ENCODE assay signal across 15 cellular contexts in the genomic region with DNA sequence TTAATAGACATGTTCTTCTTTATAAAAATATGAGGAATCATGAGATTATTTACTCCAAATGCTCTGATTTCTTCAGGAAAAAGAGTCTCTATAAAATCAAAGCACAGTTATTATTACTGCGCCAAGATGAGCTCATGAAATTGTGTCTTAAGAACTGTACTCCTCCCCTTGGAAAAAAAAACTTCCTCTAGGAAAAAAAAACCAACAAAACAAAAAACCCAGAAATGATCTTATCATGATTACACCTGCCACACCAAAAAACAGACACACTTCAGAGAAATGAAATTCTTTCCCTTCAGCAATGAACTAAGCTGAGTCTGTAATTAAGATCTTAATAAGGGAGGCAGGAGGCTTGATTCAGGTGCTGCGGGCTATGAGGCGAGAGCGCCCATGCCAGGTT. TPM values are rescaled to one million over a fixed set of nuclear protein-coding genes. Genes with fewer than 3 reads are reported as not detected.
DNase-seq lines count a peak whose midpoint lies in the region; ATAC-seq and TF ChIP-seq lines count a peak whose summit lies in the region.
"Had no signal": no experiment of that assay in that cellular context is flagged by ENCODE, and none has a peak within 500 bp of the region (broad histone marks: within the 10 kb centered on the region; RNA-seq: fewer than 3 reads in every experiment).

No MANE protein-coding gene starts in this region.

- TF ChIP-seq POLR2A in upper lobe of left lung (IDR thresholded peaks at IDR 0.05), result no peak

- H3K9me3 ChIP-seq in heart right ventricle, result no peaks in the 10 kb centered on the region
- no peaks in the 10 kb centered on the region for H3K9me3 ChIP-seq in ascending aorta
- H3K9me3 ChIP-seq in lung (ENCODE audit: control insufficient read depth in 2 of 2, insufficient read depth in 1 of 2, low read length in 1 of 2), result no peaks in the 10 kb centered on the region
- no peaks in the 10 kb centered on the region for H3K9me3 ChIP-seq in upper lobe of left lung
- H3K9me3 ChIP-seq: colonic mucosa had no signal

- no peaks in the 10 kb centered on the region for H3K27me3 ChIP-seq in heart right ventricle
- H3K27me3 ChIP-seq in ascending aorta, result no peaks in the 10 kb centered on the region
- no peaks in the 10 kb centered on the region for H3K27me3 ChIP-seq in lung (ENCODE audit: control insufficient read depth, insufficient read depth)
- H3K27me3 ChIP-seq in upper lobe of left lung, result no peaks in the 10 kb centered on the region
- H3K27me3 ChIP-seq: colonic mucosa had no signal

- H3K27ac ChIP-seq in heart right ventricle (peak overlapping the region; percentile 31 to 90 (median 80)), ascending aorta (peak overlapping the region; percentile 44 to 91), lung (ENCODE audit: low read depth in 1 of 2, low read length in 1 of 2) (peak overlapping the region; percentile 46 to 80), upper lobe of left lung (peak overlapping the region; percentile 82 to 93 (median 92))
- H3K27ac ChIP-seq: colonic mucosa had no signal

- no peaks in the 10 kb centered on the region for H3K9me3 Mint-ChIP-seq in endothelial cell (ENCODE audit: unreplicated experiment)
- H3K9me3 Mint-ChIP-seq: neural crest cell had no signal

- peaks cover 10% of the 10 kb centered on the region for H3K27me3 Mint-ChIP-seq in endothelial cell (ENCODE audit: unreplicated experiment)

- no peaks in the 10 kb centered on the region for H3K36me3 Mint-ChIP-seq in endothelial cell (ENCODE audit: low read depth, unreplicated experiment)

- peaks cover 6 to 92% (median 83%) of the 10 kb centered on the region in 9 donors for H3K4me1 ChIP-seq in heart right ventricle
- H3K4me1 ChIP-seq in ascending aorta, result peaks cover 34 to 67% of the 10 kb centered on the region in 2 donors
- peaks cover 21 to 23% of the 10 kb centered on the region in 2 donors for H3K4me1 ChIP-seq in lung (ENCODE audit: control insufficient read depth in 2 of 2, insufficient read depth in 2 of 2, low read length in 2 of 2)
- peaks cover 79 to 85% (median 81%) of the 10 kb centered on the region in 4 donors for H3K4me1 ChIP-seq in upper lobe of left lung

- TF ChIP-seq EP300 in upper lobe of left lung (IDR thresholded peaks at IDR 0.05), result no peak

- 71 to 73% methylated on average over 4 of the region's 4 CpGs for WGBS in heart right ventricle, 2 donors
- 85 to 91% methylated on average over 4 of the region's 4 CpGs for WGBS in lung, 2 donors
- 76% methylated on average over 4 of the region's 4 CpGs for WGBS in upper lobe of left lung, 2 donors

- no peak for TF ChIP-seq CTCF in heart right ventricle (IDR thresholded peaks at IDR 0.05)
- no peak for TF ChIP-seq CTCF in ascending aorta (IDR thresholded peaks at IDR 0.05)
- TF ChIP-seq CTCF in lung (IDR thresholded peaks at IDR 0.05; ENCODE audit: control extremely low read depth, extremely low read depth), result no peak
- TF ChIP-seq CTCF in upper lobe of left lung (IDR thresholded peaks at IDR 0.05), result no peak
- no peak for TF ChIP-seq CTCF in endothelial cell (IDR thresholded peaks at IDR 0.05; ENCODE audit: unreplicated experiment)

- intact Hi-C loops in heart right ventricle (cut with DNase I), result no loop called here
- intact Hi-C loops in cardiac septum (cut with DNase I), result loop anchor here (5.0 kb wide), 1 partner anchor 209 kb away; no protein-coding TSS in a partner anchor
- intact Hi-C loops in ascending aorta (cut with DNase I), result no loop called here

- H3K36me3 ChIP-seq in heart right ventricle, result peaks cover 0 to 10% (median 0%) of the 10 kb centered on the region in 9 donors
- H3K36me3 ChIP-seq in ascending aorta, result peaks cover 10 to 45% of the 10 kb centered on the region in 2 donors
- peaks cover 0 to 13% of the 10 kb centered on the region in 2 donors for H3K36me3 ChIP-seq in lung (ENCODE audit: control insufficient read depth in 2 of 2, insufficient read depth in 2 of 2, low read length in 2 of 2)
- H3K36me3 ChIP-seq in upper lobe of left lung, result peaks cover 0 to 62% (median 7%) of the 10 kb centered on the region in 4 donors
- H3K36me3 ChIP-seq: colonic mucosa had no signal

- H3K27ac Mint-ChIP-seq in endothelial cell (ENCODE audit: unreplicated experiment), result no peak overlapping the region

- H3K4me3 ChIP-seq in heart right ventricle, result peak overlapping the region in 3 of 10 donors; percentile 7 to 21 (median 15)
- H3K4me3 ChIP-seq in ascending aorta, result peak overlapping the region; percentile 10 to 30
- no peak overlapping the region for H3K4me3 ChIP-seq in lung
- H3K4me3 ChIP-seq in upper lobe of left lung, result peak overlapping the region in 1 of 4 donors; percentile 71
- H3K4me3 ChIP-seq: colonic mucosa had no signal

- peaks cover 48% of the 10 kb centered on the region for H3K4me1 Mint-ChIP-seq in endothelial cell (ENCODE audit: unreplicated experiment)

- peak in 5 of 8 donors; percentile 12 to 33 (median 22) for ATAC-seq in heart right ventricle
- ATAC-seq in lung (ENCODE audit: insufficient read depth, low FRiP score), result no peak
- ATAC-seq in upper lobe of left lung (ENCODE audit: low FRiP score in 2 of 2), result peak in 1 of 2 donors; percentile 35
- ATAC-seq in GM21576 (IDR thresholded peaks at IDR 0.05; ENCODE audit: unreplicated experiment), result no peak

- no peak for DNase-seq in heart right ventricle
- no peak for DNase-seq in cardiac septum (ENCODE audit: low spot score)
- no peak for DNase-seq in ascending aorta (ENCODE audit: low spot score in 2 of 2)
- DNase-seq in lung (ENCODE audit: low spot score), result no peak
- DNase-seq in upper lobe of left lung, result no peak
- DNase-seq in activated gamma-delta T cell treated with Interleukin-2 at 50 U/mL for 16 hours, result no peak
- DNase-seq in endothelial cell (ENCODE audit: low spot score), result no peak
- DNase-seq: activated CD4-positive, alpha-beta T cell treated with anti-CD3 and anti-CD28 coated beads for 48 hours; activated naive CD4-positive, alpha-beta T cell treated with anti-CD3 and anti-CD28 coated beads, Interleukin-2, amount 50 U/mL, for 16 hours; colonic mucosa; foreskin melanocyte; kidney; NCI-H2107 had no signal

- H3K4me3 Mint-ChIP-seq in endothelial cell (ENCODE audit: unreplicated experiment), result no peak overlapping the region
- H3K4me3 Mint-ChIP-seq: neural crest cell had no signal

RNA-seq across cellular contexts. Expression of gene NEDD9, which starts 9.2 kb away (rescaled TPM):
- total RNA-seq in heart right ventricle (10 to 100 TPM; 10.8 to 34.2 (median 24.6) TPM), cardiac septum (14.1 TPM), ascending aorta (150 TPM), lung (100 to 1,000 TPM; 149 to 158 TPM), upper lobe of left lung (100 to 1,000 TPM; 122 to 334 (median 173) TPM), endothelial cell (ENCODE audit: unreplicated experiment) (3.2 TPM)
- polyA plus RNA-seq in heart right ventricle (10 to 100 TPM; 18.7 to 19.3 TPM), lung (100 to 1,000 TPM in 1 of 2 donors, 10 to 100 TPM in 1; 28.2 to 101 TPM)

Comparison
In these comparisons a context has a peak if more than half of its experiments do, and no peak if none do; other contexts are left out.
1. ATAC-seq: peak in heart right ventricle (5 of 8); none in lung (single experiment) and GM21576 (single experiment).
2. Peak in every context shown above with its lines, with median percentiles within 50 percentile points of each other: H3K27ac ChIP-seq.